21 cellular contexts compared by ENCODE assay signal in the genomic region with DNA sequence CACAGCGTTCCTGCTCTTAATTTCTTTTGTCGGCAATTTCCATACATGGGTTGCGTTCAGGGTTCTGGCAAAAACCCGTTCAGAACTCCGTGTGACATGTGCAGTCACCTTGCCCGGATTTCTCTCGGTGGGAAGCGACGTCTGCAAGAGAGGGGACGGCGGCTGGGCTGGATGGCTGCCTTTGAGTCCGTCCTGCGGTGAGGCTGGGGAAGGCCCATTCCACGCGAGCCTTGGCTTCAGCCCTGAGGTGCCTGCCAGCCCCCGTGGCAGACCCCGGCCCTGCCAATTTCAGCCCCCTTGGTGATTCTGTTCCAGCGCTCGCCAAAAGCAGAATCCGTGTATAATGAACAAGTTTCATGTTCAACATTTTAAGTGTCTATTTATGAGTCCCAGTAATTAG.
"Had no signal": no experiment of that assay in that cellular context is flagged by ENCODE, and none has a peak within 500 bp of the region (broad histone marks: within the 10 kb centered on the region; RNA-seq: fewer than 3 reads in every experiment).

No MANE protein-coding gene starts in this region.

- DNase-seq: effector memory CD8-positive, alpha-beta T cell; esophagus squamous epithelium; foreskin fibroblast; glutamatergic neuron; immature natural killer cell; kidney; left cardiac atrium; left ventricle myocardium inferior; lower lobe of right lung; midbrain; sigmoid colon; stimulated activated CD4-positive, alpha-beta T cell treated with anti-CD3 and anti-CD28 coated beads, Interleukin-12 subunit alpha, Interleukin-12 subunit beta, amount 100 ng/mL, for 4 hours; stomach; substantia nigra; trophoblast cell had no signal

- H3K4me1 ChIP-seq: esophagus squamous epithelium, gastroesophageal sphincter, left ventricle myocardium inferior, lower lobe of right lung, right atrium auricular region, sigmoid colon, stomach had no signal

- H3K4me3 ChIP-seq: esophagus squamous epithelium, gastroesophageal sphincter, left ventricle myocardium inferior, lower lobe of right lung, right atrium auricular region, sigmoid colon, skin epidermis, stomach had no signal

- H3K9me3 ChIP-seq: esophagus squamous epithelium, gastroesophageal sphincter, left ventricle myocardium inferior, lower lobe of right lung, neutrophil, right atrium auricular region, sigmoid colon, stomach had no signal

- H3K4me3 Mint-ChIP-seq: effector memory CD8-positive, alpha-beta T cell; immature natural killer cell; memory B cell; natural killer cell treated with Interleukin-12 subunit alpha and Interleukin-12 subunit beta and Interleukin-15 and Interleukin-18, amount 100 ng/mL, for 72 hours had no signal

- ATAC-seq: effector memory CD8-positive, alpha-beta T cell; gastroesophageal sphincter; left cardiac atrium; lower lobe of right lung; natural killer cell treated with Interleukin-12 subunit alpha and Interleukin-12 subunit beta and Interleukin-15 and Interleukin-18, amount 100 ng/mL, for 72 hours had no signal

- H3K9me3 Mint-ChIP-seq: effector memory CD8-positive, alpha-beta T cell; immature natural killer cell; memory B cell; natural killer cell treated with Interleukin-12 subunit alpha and Interleukin-12 subunit beta and Interleukin-15 and Interleukin-18, amount 100 ng/mL, for 72 hours had no signal

- H3K27ac ChIP-seq: esophagus squamous epithelium, gastroesophageal sphincter, left ventricle myocardium inferior, lower lobe of right lung, neutrophil, right atrium auricular region, sigmoid colon, skin epidermis, stomach had no signal

- H3K36me3 ChIP-seq: esophagus squamous epithelium, gastroesophageal sphincter, left ventricle myocardium inferior, lower lobe of right lung, neutrophil, right atrium auricular region, sigmoid colon, stomach had no signal

- H3K27me3 Mint-ChIP-seq: memory B cell had no signal

- H3K36me3 Mint-ChIP-seq: immature natural killer cell; memory B cell; natural killer cell treated with Interleukin-12 subunit alpha and Interleukin-12 subunit beta and Interleukin-15 and Interleukin-18, amount 100 ng/mL, for 72 hours had no signal

- H3K27me3 ChIP-seq: esophagus squamous epithelium, gastroesophageal sphincter, right atrium auricular region, sigmoid colon had no signal

- H3K4me1 Mint-ChIP-seq: immature natural killer cell, memory B cell had no signal

- H3K27ac Mint-ChIP-seq: effector memory CD8-positive, alpha-beta T cell; immature natural killer cell; memory B cell; natural killer cell treated with Interleukin-12 subunit alpha and Interleukin-12 subunit beta and Interleukin-15 and Interleukin-18, amount 100 ng/mL, for 72 hours had no signal
